29 cellular contexts compared by ENCODE assay signal in the genomic region with DNA sequence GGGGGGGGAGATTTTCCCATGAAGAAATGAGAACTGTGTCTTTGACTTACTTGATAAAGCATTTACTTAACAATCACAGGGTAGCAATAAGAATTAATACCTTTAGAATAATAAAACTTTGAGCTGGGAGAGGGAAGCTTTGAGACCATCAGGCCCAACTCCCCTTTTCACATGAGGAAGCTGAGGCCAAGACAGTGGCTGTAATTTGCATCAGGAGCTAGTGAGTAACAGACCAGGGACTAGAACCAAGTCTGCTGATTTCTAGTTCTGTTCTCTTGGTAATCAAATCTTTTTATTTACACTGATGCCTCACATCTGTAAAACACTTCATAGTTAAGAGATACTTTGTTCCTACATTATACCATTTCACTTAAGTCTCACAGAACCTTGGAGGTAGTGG.
"Had no signal": no experiment of that assay in that cellular context is flagged by ENCODE, and none has a peak within 500 bp of the region (broad histone marks: within the 10 kb centered on the region; RNA-seq: fewer than 3 reads in every experiment).

No MANE protein-coding gene starts in this region.

- H3K27me3 Mint-ChIP-seq: activated CD4-positive, alpha-beta memory T cell treated with anti-CD3 and anti-CD28 coated beads, Interleukin-2, amount 10 ng/mL, durations not matched to agents 7 days and 5 days; activated CD4-positive, alpha-beta T cell treated with anti-CD3 and anti-CD28 coated beads, Interleukin-2, amount 10 ng/mL, durations not matched to agents 7 days and 5 days; activated naive CD4-positive, alpha-beta T cell treated with anti-CD3 and anti-CD28 coated beads, Interleukin-2, amount 50 U/mL, for 24 hours; activated naive CD8-positive, alpha-beta T cell treated with anti-CD3 and anti-CD28 coated beads for 36 hours; activated naive CD8-positive, alpha-beta T cell treated with anti-CD3 and anti-CD28 coated beads, Interleukin-2, amount 50 U/mL, for 24 hours; activated T-cell treated with anti-CD3 and anti-CD28 coated beads, Interleukin-2, amount 50 U/mL, for 24 hours had no signal

- ATAC-seq: activated naive CD8-positive, alpha-beta T cell treated with anti-CD3 and anti-CD28 coated beads, Interleukin-2, amount 50 U/mL, for 24 hours; activated T-cell treated with anti-CD3 and anti-CD28 coated beads, Interleukin-2, amount 50 U/mL, for 72 hours; body of pancreas; gastroesophageal sphincter; heart right ventricle had no signal

- H3K27ac ChIP-seq: adrenal gland, body of pancreas, epithelial cell of prostate, esophagus squamous epithelium, gastroesophageal sphincter, heart right ventricle had no signal

- DNase-seq: activated CD4-positive, alpha-beta memory T cell treated with anti-CD3 and anti-CD28 coated beads, Interleukin-2, amount 10 ng/mL, durations not matched to agents 7 days and 5 days; activated CD4-positive, alpha-beta T cell treated with anti-CD3 and anti-CD28 coated beads for 1 hour; activated CD4-positive, alpha-beta T cell treated with anti-CD3 and anti-CD28 coated beads for 4 hours; activated CD4-positive, alpha-beta T cell treated with anti-CD3 and anti-CD28 coated beads, Interleukin-2, amount 10 ng/mL, durations not matched to agents 7 days and 5 days; activated CD4-positive, alpha-beta T cell treated with anti-CD3 and anti-CD28 coated beads, Interleukin-2, amount 50 U/mL, for 4 hours; activated CD8-positive, alpha-beta memory T cell treated with anti-CD3 and anti-CD28 coated beads, Interleukin-2, amount 50 U/mL, for 48 hours; activated effector memory CD4-positive, alpha-beta T cell treated with Interleukin-2 at 50 U/mL for 16 hours; activated gamma-delta T cell treated with Interleukin-2 at 50 U/mL for 16 hours; activated naive CD4-positive, alpha-beta T cell treated with anti-CD3 and anti-CD28 coated beads for 36 hours; activated naive CD8-positive, alpha-beta T cell treated with anti-CD3 and anti-CD28 coated beads for 36 hours; activated naive CD8-positive, alpha-beta T cell treated with anti-CD3 and anti-CD28 coated beads, Interleukin-2, amount 50 U/mL, for 24 hours; activated T-cell treated with anti-CD3 and anti-CD28 coated beads for 4 hours; activated T-cell treated with anti-CD3 and anti-CD28 coated beads, Interleukin-2, amount 50 U/mL, for 24 hours; activated T-cell treated with anti-CD3 and anti-CD28 coated beads, Interleukin-2, amount 50 U/mL, for 72 hours; adrenal gland; amygdala; aorta; body of pancreas; caudate nucleus; cortex of kidney; dermis blood vessel endothelial cell; effector CD4-positive, alpha-beta T cell; esophagus squamous epithelium; foreskin melanocyte; heart right ventricle; T-helper 2 cell had no signal

- H3K27me3 ChIP-seq: adrenal gland, body of pancreas, esophagus squamous epithelium, gastroesophageal sphincter, heart right ventricle had no signal

- H3K27ac Mint-ChIP-seq: activated CD4-positive, alpha-beta memory T cell treated with anti-CD3 and anti-CD28 coated beads, Interleukin-2, amount 10 ng/mL, durations not matched to agents 7 days and 5 days; activated CD4-positive, alpha-beta T cell treated with anti-CD3 and anti-CD28 coated beads, Interleukin-2, amount 10 ng/mL, durations not matched to agents 7 days and 5 days; activated naive CD4-positive, alpha-beta T cell treated with anti-CD3 and anti-CD28 coated beads for 36 hours; activated naive CD4-positive, alpha-beta T cell treated with anti-CD3 and anti-CD28 coated beads, Interleukin-2, amount 50 U/mL, for 24 hours; activated naive CD8-positive, alpha-beta T cell treated with anti-CD3 and anti-CD28 coated beads for 36 hours; activated naive CD8-positive, alpha-beta T cell treated with anti-CD3 and anti-CD28 coated beads, Interleukin-2, amount 50 U/mL, for 24 hours; activated T-cell treated with anti-CD3 and anti-CD28 coated beads, Interleukin-2, amount 50 U/mL, for 24 hours; activated T-cell treated with anti-CD3 and anti-CD28 coated beads, Interleukin-2, amount 50 U/mL, for 72 hours had no signal

- H3K4me1 ChIP-seq: adrenal gland, body of pancreas, esophagus squamous epithelium, gastroesophageal sphincter, heart right ventricle had no signal

- H3K4me1 Mint-ChIP-seq: activated CD4-positive, alpha-beta memory T cell treated with anti-CD3 and anti-CD28 coated beads, Interleukin-2, amount 10 ng/mL, durations not matched to agents 7 days and 5 days; activated CD4-positive, alpha-beta T cell treated with anti-CD3 and anti-CD28 coated beads, Interleukin-2, amount 10 ng/mL, durations not matched to agents 7 days and 5 days; activated naive CD4-positive, alpha-beta T cell treated with anti-CD3 and anti-CD28 coated beads, Interleukin-2, amount 50 U/mL, for 24 hours; activated naive CD8-positive, alpha-beta T cell treated with anti-CD3 and anti-CD28 coated beads for 36 hours; activated naive CD8-positive, alpha-beta T cell treated with anti-CD3 and anti-CD28 coated beads, Interleukin-2, amount 50 U/mL, for 24 hours had no signal

- H3K9me3 Mint-ChIP-seq: activated CD4-positive, alpha-beta memory T cell treated with anti-CD3 and anti-CD28 coated beads, Interleukin-2, amount 10 ng/mL, durations not matched to agents 7 days and 5 days; activated CD4-positive, alpha-beta T cell treated with anti-CD3 and anti-CD28 coated beads, Interleukin-2, amount 10 ng/mL, durations not matched to agents 7 days and 5 days; activated naive CD4-positive, alpha-beta T cell treated with anti-CD3 and anti-CD28 coated beads for 36 hours; activated naive CD4-positive, alpha-beta T cell treated with anti-CD3 and anti-CD28 coated beads, Interleukin-2, amount 50 U/mL, for 24 hours; activated naive CD8-positive, alpha-beta T cell treated with anti-CD3 and anti-CD28 coated beads for 36 hours; activated naive CD8-positive, alpha-beta T cell treated with anti-CD3 and anti-CD28 coated beads, Interleukin-2, amount 50 U/mL, for 24 hours; activated T-cell treated with anti-CD3 and anti-CD28 coated beads, Interleukin-2, amount 50 U/mL, for 24 hours; activated T-cell treated with anti-CD3 and anti-CD28 coated beads, Interleukin-2, amount 50 U/mL, for 72 hours had no signal

- H3K9me3 ChIP-seq: adrenal gland, body of pancreas, esophagus squamous epithelium, gastroesophageal sphincter, heart right ventricle had no signal

- H3K36me3 Mint-ChIP-seq: activated naive CD4-positive, alpha-beta T cell treated with anti-CD3 and anti-CD28 coated beads, Interleukin-2, amount 50 U/mL, for 24 hours; activated naive CD8-positive, alpha-beta T cell treated with anti-CD3 and anti-CD28 coated beads for 36 hours had no signal

- H3K4me3 ChIP-seq: adrenal gland, body of pancreas, esophagus squamous epithelium, gastroesophageal sphincter, heart right ventricle had no signal

- H3K4me3 Mint-ChIP-seq: activated CD4-positive, alpha-beta memory T cell treated with anti-CD3 and anti-CD28 coated beads, Interleukin-2, amount 10 ng/mL, durations not matched to agents 7 days and 5 days; activated CD4-positive, alpha-beta T cell treated with anti-CD3 and anti-CD28 coated beads, Interleukin-2, amount 10 ng/mL, durations not matched to agents 7 days and 5 days; activated naive CD4-positive, alpha-beta T cell treated with anti-CD3 and anti-CD28 coated beads for 36 hours; activated naive CD4-positive, alpha-beta T cell treated with anti-CD3 and anti-CD28 coated beads, Interleukin-2, amount 50 U/mL, for 24 hours; activated naive CD8-positive, alpha-beta T cell treated with anti-CD3 and anti-CD28 coated beads for 36 hours; activated naive CD8-positive, alpha-beta T cell treated with anti-CD3 and anti-CD28 coated beads, Interleukin-2, amount 50 U/mL, for 24 hours; activated T-cell treated with anti-CD3 and anti-CD28 coated beads, Interleukin-2, amount 50 U/mL, for 24 hours; activated T-cell treated with anti-CD3 and anti-CD28 coated beads, Interleukin-2, amount 50 U/mL, for 72 hours had no signal
